In genomic region chr12:113996026-113996425, GRCh38 we compare ENCODE assay signal across 21 cellular contexts. TPM values are rescaled to one million over a fixed set of nuclear protein-coding genes. Genes with fewer than 3 reads are reported as not detected.
DNase-seq lines count a peak whose midpoint lies in the region; ATAC-seq and TF ChIP-seq lines count a peak whose summit lies in the region.
"Had no signal": no experiment of that assay in that cellular context is flagged by ENCODE, and none has a peak within 500 bp of the region (broad histone marks: within the 10 kb centered on the region; RNA-seq: fewer than 3 reads in every experiment).

No MANE protein-coding gene starts in this region.

- H3K4me3 ChIP-seq in HFF-Myc (replicated peaks; ENCODE audit: low read depth, low read length): no peak overlapping the region
- H3K4me3 ChIP-seq: tibial nerve had no signal

- H3K27me3 Mint-ChIP-seq in WTC11 (ENCODE audit: low read depth): peaks cover 18% of the 10 kb centered on the region

- H3K27ac Mint-ChIP-seq in WTC11: no peak overlapping the region
- H3K27ac Mint-ChIP-seq: T-cell had no signal

- CTCF ChIA-PET in WTC11 (lab: Charles Lee): interaction anchor here (0.6 to 3.7 kb wide), 24 partner anchors 10 to 641 kb away, joined by 3 to 79 read pairs (median 4); partner anchors contain the start of gene RBM19

- DNase-seq in DMS79 (lab: John Stamatoyannopoulos, UW) (peak; percentile 70), HFF-Myc (ENCODE audit: extremely low read depth, low read depth) (no peak), WTC11 (ENCODE audit: low spot score) (peak; percentile 62), iPS-NIHi7 (ENCODE audit: extremely low spot score) (peak; percentile 75), HPDE6-E6E7 (ENCODE audit: extremely low spot score) (no peak)
- DNase-seq in stimulated activated CD4-positive, alpha-beta T cell treated with anti-CD3 and anti-CD28 coated beads, Interleukin-4, amount 100 ng/mL, for 4 hours: no peak
- no peak for DNase-seq in activated T-cell treated with anti-CD3 and anti-CD28 coated beads, Interleukin-2, amount 50 U/mL, for 48 hours
- DNase-seq: activated CD4-positive, alpha-beta T cell treated with anti-CD3 and anti-CD28 coated beads, Interleukin-2, amount 50 U/mL, for 1 hour; activated gamma-delta T cell treated with Interleukin-2 at 50 U/mL for 16 hours; AML-193; erythroblast; IMR-90; left ventricle myocardium superior; NCI-H1436 treated with DMSO at 0.1 percent for 48 hours; NCI-H226; retina; stimulated activated CD4-positive, alpha-beta T cell treated with anti-CD3 and anti-CD28 coated beads, Interleukin-15, amount 100 ng/mL, for 24 hours; stimulated activated naive CD8-positive, alpha-beta T cell treated with anti-CD3 and anti-CD28 coated beads, Interleukin-15, Interleukin-2, amounts not matched to agents 100 U/mL and 50 U/mL, for 24 hours; T-cell had no signal

- no peaks in the 10 kb centered on the region for H3K36me3 Mint-ChIP-seq in WTC11
- H3K36me3 Mint-ChIP-seq: T-cell had no signal

- no peaks in the 10 kb centered on the region for H3K9me3 Mint-ChIP-seq in WTC11
- H3K9me3 Mint-ChIP-seq: T-cell had no signal

- H3K4me1 Mint-ChIP-seq in WTC11: peaks cover 5% of the 10 kb centered on the region; the same call in 1 of the 2 replicates
- H3K4me1 Mint-ChIP-seq: T-cell had no signal

- TF ChIP-seq CTCF in HFF-Myc (IDR thresholded peaks at IDR 0.05; ENCODE audit: low read depth, low read length, missing control alignments) (peak; percentile 23), WTC11 (IDR thresholded peaks at IDR 0.05) (no peak)

- POLR2A ChIA-PET in WTC11 (lab: Charles Lee): no interaction called here

- ATAC-seq in WTC11 (peak; percentile 100), GM18909 (IDR thresholded peaks at IDR 0.05; ENCODE audit: poor library complexity, unreplicated experiment) (no peak)
- ATAC-seq: left ventricle myocardium superior; stimulated activated naive CD8-positive, alpha-beta T cell treated with anti-CD3 and anti-CD28 coated beads, Interleukin-15, Interleukin-2, amounts not matched to agents 100 U/mL and 50 U/mL, for 24 hours; T-cell had no signal

- no peak overlapping the region for H3K4me3 Mint-ChIP-seq in WTC11
- H3K4me3 Mint-ChIP-seq: T-cell had no signal

TF ChIP-seq in WTC11, 78 proteins besides CTCF, POLR2A, EP300 and RAD21:
- TF ChIP-seq, protein P1, sequence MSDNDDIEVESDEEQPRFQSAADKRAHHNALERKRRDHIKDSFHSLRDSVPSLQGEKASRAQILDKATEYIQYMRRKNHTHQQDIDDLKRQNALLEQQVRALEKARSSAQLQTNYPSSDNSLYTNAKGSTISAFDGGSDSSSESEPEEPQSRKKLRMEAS (CRISPR knock-in tag; IDR thresholded peaks at IDR 0.05): 0 out of 2 replicates have a peak, but pooled peaks have one; percentile 24
- TF ChIP-seq, protein P2, sequence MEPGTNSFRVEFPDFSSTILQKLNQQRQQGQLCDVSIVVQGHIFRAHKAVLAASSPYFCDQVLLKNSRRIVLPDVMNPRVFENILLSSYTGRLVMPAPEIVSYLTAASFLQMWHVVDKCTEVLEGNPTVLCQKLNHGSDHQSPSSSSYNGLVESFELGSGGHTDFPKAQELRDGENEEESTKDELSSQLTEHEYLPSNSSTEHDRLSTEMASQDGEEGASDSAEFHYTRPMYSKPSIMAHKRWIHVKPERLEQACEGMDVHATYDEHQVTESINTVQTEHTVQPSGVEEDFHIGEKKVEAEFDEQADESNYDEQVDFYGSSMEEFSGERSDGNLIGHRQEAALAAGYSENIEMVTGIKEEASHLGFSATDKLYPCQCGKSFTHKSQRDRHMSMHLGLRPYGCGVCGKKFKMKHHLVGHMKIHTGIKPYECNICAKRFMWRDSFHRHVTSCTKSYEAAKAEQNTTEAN (CRISPR knock-in tag; IDR thresholded peaks at IDR 0.05): no peak
- TF ChIP-seq RORB (CRISPR knock-in tag; IDR thresholded peaks at IDR 0.05): no peak

RNA-seq across cellular contexts. Expression of gene RBM19, which starts 29.9 kb away (rescaled TPM):
- total RNA-seq in WTC11 (2021): 41.2 to 60.1 TPM (median 42.0 TPM) in 3 replicates

Comparison
In these comparisons a context has a peak if more than half of its experiments do, and no peak if none do; other contexts are left out.
1. DNase-seq: peak in DMS79 (single experiment), WTC11 (single experiment) and iPS-NIHi7 (single experiment); none in HFF-Myc (single experiment), stimulated activated CD4-positive, alpha-beta T cell treated with anti-CD3 and anti-CD28 coated beads, Interleukin-4, amount 100 ng/mL, for 4 hours (0 of 2), HPDE6-E6E7 (single experiment) and activated T-cell treated with anti-CD3 and anti-CD28 coated beads, Interleukin-2, amount 50 U/mL, for 48 hours (0 of 2).